In genomic region chr19:46367434-46367833, GRCh38 we compare ENCODE assay signal across 18 cellular contexts. TPM values are rescaled to one million over a fixed set of nuclear protein-coding genes. Genes with fewer than 3 reads are reported as not detected.
"Had no signal": no experiment of that assay in that cellular context is flagged by ENCODE, and none has a peak within 500 bp of the region (broad histone marks: within the 10 kb centered on the region; RNA-seq: fewer than 3 reads in every experiment).

No MANE protein-coding gene starts in this region.

- H3K27me3 Mint-ChIP-seq: activated naive CD8-positive, alpha-beta T cell treated with anti-CD3 and anti-CD28 coated beads for 36 hours; effector memory CD8-positive, alpha-beta T cell; memory B cell; naive B cell had no signal

- H3K27ac Mint-ChIP-seq: activated naive CD8-positive, alpha-beta T cell treated with anti-CD3 and anti-CD28 coated beads for 36 hours; activated T-helper 1 cell treated with anti-CD3 and anti-CD28 coated beads, Interleukin-12 subunit alpha, Interleukin-12 subunit beta, Interleukin-2, Interleukin-4 antibody, amounts not matched to agents 30 ng/mL and 10 ng/mL and 1 ng/mL, durations not matched to agents 14 hours and 24 hours and 36 hours; effector memory CD8-positive, alpha-beta T cell had no signal

- H3K27me3 ChIP-seq: cardiac muscle cell, neutrophil, pancreas, tibial artery, uterus had no signal

- FAIRE-seq: islet of Langerhans, pancreas had no signal

- ATAC-seq: effector memory CD8-positive, alpha-beta T cell; mucosa of descending colon had no signal

- DNase-seq: activated CD4-positive, alpha-beta T cell treated with anti-CD3 and anti-CD28 coated beads, Interleukin-2, amount 50 U/mL, for 4 hours; activated gamma-delta T cell treated with Interleukin-2 at 50 U/mL for 16 hours; activated naive CD8-positive, alpha-beta T cell treated with anti-CD3 and anti-CD28 coated beads for 36 hours; amniotic stem cell; effector memory CD8-positive, alpha-beta T cell; left ventricle myocardium superior; mucosa of descending colon; naive B cell; stimulated activated naive CD4-positive, alpha-beta T cell; tibial artery; uterus had no signal

- H3K4me3 Mint-ChIP-seq: activated naive CD8-positive, alpha-beta T cell treated with anti-CD3 and anti-CD28 coated beads for 36 hours; activated T-helper 1 cell treated with anti-CD3 and anti-CD28 coated beads, Interleukin-12 subunit alpha, Interleukin-12 subunit beta, Interleukin-2, Interleukin-4 antibody, amounts not matched to agents 30 ng/mL and 10 ng/mL and 1 ng/mL, durations not matched to agents 14 hours and 24 hours and 36 hours; effector memory CD8-positive, alpha-beta T cell; memory B cell; naive B cell had no signal

- H3K4me3 ChIP-seq: cardiac muscle cell, mucosa of descending colon, pancreas, tibial artery, uterus had no signal

- H3K9me3 Mint-ChIP-seq: activated naive CD8-positive, alpha-beta T cell treated with anti-CD3 and anti-CD28 coated beads for 36 hours; activated T-helper 1 cell treated with anti-CD3 and anti-CD28 coated beads, Interleukin-12 subunit alpha, Interleukin-12 subunit beta, Interleukin-2, Interleukin-4 antibody, amounts not matched to agents 30 ng/mL and 10 ng/mL and 1 ng/mL, durations not matched to agents 14 hours and 24 hours and 36 hours; effector memory CD8-positive, alpha-beta T cell; memory B cell; naive B cell had no signal

- H3K4me1 ChIP-seq: uterus had no signal

- H3K9me3 ChIP-seq: mucosa of descending colon, neutrophil, pancreas, tibial artery, uterus had no signal

- H3K27ac ChIP-seq: cardiac muscle cell, neutrophil, pancreas, tibial artery, uterus had no signal

- H3K36me3 ChIP-seq: uterus had no signal

RNA-seq across cellular contexts. Expression of gene CCDC8, which starts 45.9 kb away (rescaled TPM):
- total RNA-seq: activated T-helper 1 cell treated with anti-CD3 and anti-CD28 coated beads, Interleukin-12 subunit alpha, Interleukin-12 subunit beta, Interleukin-2, Interleukin-4 antibody, amounts not matched to agents 30 ng/mL and 10 ng/mL and 1 ng/mL, durations not matched to agents 14 hours and 24 hours and 36 hours; T-helper 2 cell treated with Interferon-gamma antibody and Interleukin-4, amounts not matched to agents 100 ng/mL and 5 ng/mL, for 36 hours had no signal
